In genomic region chr1:44407430-44408180, GRCh38 we compare ENCODE assay signal across 9 cellular contexts. TPM values are rescaled to one million over a fixed set of nuclear protein-coding genes. Genes with fewer than 3 reads are reported as not detected.
A peak's percentile ranks its signal among the peaks of the same experiment; 100 is the strongest.
DNase-seq lines count a peak whose midpoint lies in the region; ATAC-seq lines count a peak whose summit lies in the region.
"Had no signal": no experiment of that assay in that cellular context is flagged by ENCODE, and none has a peak within 500 bp of the region (broad histone marks: within the 10 kb centered on the region; RNA-seq: fewer than 3 reads in every experiment).

No MANE protein-coding gene starts in this region.

- no peaks in the 10 kb centered on the region for H3K9me3 ChIP-seq in iPS-20b (ENCODE audit: insufficient read depth, low read depth, low read length)
- H3K9me3 ChIP-seq in subcutaneous abdominal adipose tissue (ENCODE audit: control insufficient read depth in 5 of 5, low read length in 5 of 5): no peaks in the 10 kb centered on the region

- peak overlapping the region; percentile 74 for H3K4me3 ChIP-seq in iPS-20b (ENCODE audit: low read length)
- H3K4me3 ChIP-seq in subcutaneous abdominal adipose tissue (ENCODE audit: low read depth in 1 of 5, low read length in 5 of 5): peak overlapping the region in 3 of 5 donors; percentile 44 to 73 (median 58)

- peaks cover 5% of the 10 kb centered on the region; the same call in 1 of the 2 replicates for H3K36me3 ChIP-seq in iPS-20b (ENCODE audit: insufficient read depth, low read depth, low read length)
- no peaks in the 10 kb centered on the region for H3K36me3 ChIP-seq in subcutaneous abdominal adipose tissue (ENCODE audit: control insufficient read depth in 5 of 5, insufficient read depth in 5 of 5, low read length in 5 of 5)

- H3K9ac ChIP-seq in iPS-20b (ENCODE audit: low read depth, low read length) (peak overlapping the region; percentile 46; the same call in 1 of the 2 replicates), subcutaneous abdominal adipose tissue (ENCODE audit: low read length in 5 of 5) (peak overlapping the region in 1 of 5 donors; percentile 11)
- H3K9ac ChIP-seq: KMS-11 had no signal

- H3K4me1 Mint-ChIP-seq in activated naive CD8-positive, alpha-beta T cell treated with anti-CD3 and anti-CD28 coated beads for 36 hours: peaks cover 32% of the 10 kb centered on the region

- H3K4me1 ChIP-seq in iPS-20b (ENCODE audit: insufficient read depth, low read length) (peaks cover 11% of the 10 kb centered on the region; the same call in 1 of the 2 replicates), subcutaneous abdominal adipose tissue (ENCODE audit: control insufficient read depth in 5 of 5, insufficient read depth in 5 of 5, low read length in 5 of 5) (peaks cover 2 to 45% (median 41%) of the 10 kb centered on the region in 5 donors)

- H3K27me3 Mint-ChIP-seq in activated naive CD8-positive, alpha-beta T cell treated with anti-CD3 and anti-CD28 coated beads for 36 hours: peaks cover 44% of the 10 kb centered on the region

- H3K27me3 ChIP-seq in iPS-20b (ENCODE audit: insufficient read depth, low read length): peaks cover 78% of the 10 kb centered on the region
- H3K27me3 ChIP-seq in subcutaneous abdominal adipose tissue (ENCODE audit: control insufficient read depth in 5 of 5, insufficient read depth in 4 of 5, low read length in 5 of 5): peaks cover 47 to 85% (median 68%) of the 10 kb centered on the region in 5 donors

- no peak for ATAC-seq in GM21786 (IDR thresholded peaks at IDR 0.05; ENCODE audit: unreplicated experiment)
- ATAC-seq in HG03442 (IDR thresholded peaks at IDR 0.05; ENCODE audit: unreplicated experiment): no peak

- H3K36me3 Mint-ChIP-seq in activated naive CD8-positive, alpha-beta T cell treated with anti-CD3 and anti-CD28 coated beads for 36 hours: no peaks in the 10 kb centered on the region

- H3K4me3 Mint-ChIP-seq in activated naive CD8-positive, alpha-beta T cell treated with anti-CD3 and anti-CD28 coated beads for 36 hours: no peak overlapping the region

- H3K27ac ChIP-seq in iPS-20b (ENCODE audit: low read length): no peak overlapping the region
- no peak overlapping the region for H3K27ac ChIP-seq in subcutaneous abdominal adipose tissue (ENCODE audit: low read depth, low read length)
- H3K27ac ChIP-seq: KMS-11 had no signal

- DNase-seq in activated CD4-positive, alpha-beta T cell treated with anti-CD3 and anti-CD28 coated beads for 48 hours: peak; percentile 24
- DNase-seq in activated CD4-positive, alpha-beta T cell treated with anti-CD3 and anti-CD28 coated beads, Interleukin-2, amount 50 U/mL, for 1 hour: no peak
- DNase-seq in activated naive CD8-positive, alpha-beta T cell treated with anti-CD3 and anti-CD28 coated beads for 36 hours: peak; percentile 9
- no peak for DNase-seq in activated gamma-delta T cell treated with Interleukin-2 at 50 U/mL for 16 hours

- H3K27ac Mint-ChIP-seq in activated naive CD8-positive, alpha-beta T cell treated with anti-CD3 and anti-CD28 coated beads for 36 hours: no peak overlapping the region

- no peaks in the 10 kb centered on the region for H3K9me3 Mint-ChIP-seq in activated naive CD8-positive, alpha-beta T cell treated with anti-CD3 and anti-CD28 coated beads for 36 hours

RNA-seq across cellular contexts. Expression of gene RNF220, which starts 2.5 kb away (rescaled TPM):
- total RNA-seq in activated naive CD8-positive, alpha-beta T cell treated with anti-CD3 and anti-CD28 coated beads for 36 hours: 100 to 1,000 TPM in 1 of 2 experiments, 10 to 100 TPM in 1; 99.0 to 108 TPM

RNA-seq across cellular contexts. Expression of gene ERI3, which starts 52.5 kb away (rescaled TPM):
- 10 to 100 TPM; 47.3 to 48.2 TPM for total RNA-seq in activated naive CD8-positive, alpha-beta T cell treated with anti-CD3 and anti-CD28 coated beads for 36 hours

Comparison
In these comparisons a context has a peak if more than half of its experiments do, and no peak if none do; other contexts are left out.
1. DNase-seq: peak in activated CD4-positive, alpha-beta T cell treated with anti-CD3 and anti-CD28 coated beads for 48 hours (single experiment) and activated naive CD8-positive, alpha-beta T cell treated with anti-CD3 and anti-CD28 coated beads for 36 hours (single experiment); none in activated CD4-positive, alpha-beta T cell treated with anti-CD3 and anti-CD28 coated beads, Interleukin-2, amount 50 U/mL, for 1 hour (single experiment) and activated gamma-delta T cell treated with Interleukin-2 at 50 U/mL for 16 hours (single experiment).